10 cellular contexts compared by ENCODE assay signal in the genomic region with DNA sequence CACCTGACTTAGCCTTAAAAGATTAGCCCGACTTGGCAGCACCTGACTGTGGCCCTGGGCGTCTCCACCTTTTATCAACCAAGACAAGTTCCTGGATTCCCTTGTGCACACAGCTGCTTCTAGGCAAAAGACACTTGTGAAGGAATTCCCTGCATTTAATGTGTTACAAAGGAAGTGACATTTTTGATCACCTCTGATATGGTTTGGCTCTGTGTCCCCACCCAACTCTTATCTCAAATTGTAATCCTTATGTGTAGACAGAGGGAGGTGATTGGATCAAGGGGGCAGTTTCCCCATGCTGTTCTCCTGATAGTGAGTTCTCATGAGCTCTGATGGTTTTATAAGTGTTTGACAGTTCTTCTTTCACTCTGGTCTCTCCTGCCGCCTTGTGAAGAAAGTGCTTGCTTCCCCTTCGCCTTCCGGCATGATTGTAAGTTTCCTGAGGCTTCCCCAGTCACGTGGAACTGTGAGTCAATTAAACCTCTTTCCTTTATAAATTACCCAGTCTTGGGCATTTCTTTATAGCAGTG. TPM values are rescaled to one million over a fixed set of nuclear protein-coding genes. Genes with fewer than 3 reads are reported as not detected.
DNase-seq lines count a peak whose midpoint lies in the region; ATAC-seq, FAIRE-seq and TF ChIP-seq lines count a peak whose summit lies in the region.
"Had no signal": no experiment of that assay in that cellular context is flagged by ENCODE, and none has a peak within 500 bp of the region (broad histone marks: within the 10 kb centered on the region; RNA-seq: fewer than 3 reads in every experiment).

No MANE protein-coding gene starts in this region.

- peaks cover 24% of the 10 kb centered on the region; the same call in 1 of the 2 replicates for H3K79me2 ChIP-seq in OCI-LY7 (ENCODE audit: insufficient read depth, low read depth, low read length)
- H3K79me2 ChIP-seq in endothelial cell of umbilical vein (ENCODE audit: control insufficient read depth, insufficient read depth, low read length): peaks cover 16% of the 10 kb centered on the region

- CTCF ChIA-PET in OCI-LY7 (lab: Charles Lee; ENCODE audit: unreplicated experiment) (interaction anchor here (1.1 to 1.6 kb wide), 2 partner anchors 10 to 65 kb away, joined by 4 read pairs; no protein-coding TSS in a partner anchor), endothelial cell of umbilical vein (lab: Charles Lee) (interaction anchor here (0.7 to 3.2 kb wide), 12 partner anchors 9 to 270 kb away, joined by 3 to 15 read pairs (median 6); partner anchors contain the start of gene BOD1)

- H3K4me1 ChIP-seq in OCI-LY7 (ENCODE audit: insufficient read depth, low read length, poor library complexity, severe bottlenecking) (peaks cover 56% of the 10 kb centered on the region), endothelial cell of umbilical vein (ENCODE audit: control insufficient read depth, extremely low read depth, insufficient read depth, low read length) (peaks cover 25% of the 10 kb centered on the region)

- no peak for DNase-seq in activated T-cell treated with anti-CD3 and anti-CD28 coated beads, Interleukin-2, amount 50 U/mL, for 72 hours
- DNase-seq in activated T-cell treated with anti-CD3 and anti-CD28 coated beads for 4 hours (no peak), OCI-LY7 (ENCODE audit: low spot score) (no peak), endothelial cell of umbilical vein (ENCODE audit: low read depth, low spot score) (peak; percentile 71), MG63 (no peak), GM19238 (ENCODE audit: insufficient read length, low spot score) (no peak)
- peak; percentile 24 for DNase-seq in stimulated activated naive B cell treated with anti-CD40 and anti-IgM and Interleukin-4, amounts not matched to agents 10 μg/mL and 1 μg/mL and 100 μg/mL, for 72 hours
- DNase-seq in activated CD8-positive, alpha-beta memory T cell treated with anti-CD3 and anti-CD28 coated beads for 24 hours: no peak

- H3K4me3 ChIP-seq in OCI-LY7 (ENCODE audit: low read depth, low read length, poor library complexity, severe bottlenecking) (no peak overlapping the region), endothelial cell of umbilical vein (replicated peaks in 1 of 3; ENCODE audit: insufficient read depth in 1 of 3, low read depth in 1 of 3, low read length in 3 of 3) (no peak overlapping the region), MG63 (no peak overlapping the region)
- H3K4me3 ChIP-seq: tibial artery had no signal

- H2AFZ ChIP-seq in OCI-LY7 (ENCODE audit: low read length) (peak overlapping the region; percentile 11; the same call in 1 of the 2 replicates), endothelial cell of umbilical vein (ENCODE audit: low read depth, low read length) (peak overlapping the region; percentile 55)

- no peaks in the 10 kb centered on the region for H3K9me1 ChIP-seq in endothelial cell of umbilical vein (replicated peaks; ENCODE audit: control insufficient read depth, extremely low read depth, insufficient read depth, low read length)

- H3K9me3 Mint-ChIP-seq in activated T-cell treated with anti-CD3 and anti-CD28 coated beads, Interleukin-2, amount 50 U/mL, for 72 hours: peaks cover 9 to 13% of the 10 kb centered on the region in 2 donors
- peaks cover 4 to 6% of the 10 kb centered on the region in 2 donors for H3K9me3 Mint-ChIP-seq in stimulated activated naive B cell treated with anti-CD40 and anti-IgM and Interleukin-4, amounts not matched to agents 10 μg/mL and 1 μg/mL and 100 μg/mL, for 72 hours

- no peaks in the 10 kb centered on the region for H3K27me3 ChIP-seq in endothelial cell of umbilical vein (ENCODE audit: control insufficient read depth in 2 of 2, insufficient read depth in 2 of 2, low read length in 2 of 2)
- H3K27me3 ChIP-seq in MG63: no peaks in the 10 kb centered on the region
- H3K27me3 ChIP-seq: tibial artery had no signal

- H4K20me1 ChIP-seq in OCI-LY7 (ENCODE audit: insufficient read depth, low read length) (no peaks in the 10 kb centered on the region), endothelial cell of umbilical vein (replicated peaks; ENCODE audit: control insufficient read depth, extremely low read depth, insufficient read depth, low read length) (no peaks in the 10 kb centered on the region)

- peak overlapping the region; percentile 4 to 33 for H3K4me3 Mint-ChIP-seq in activated T-cell treated with anti-CD3 and anti-CD28 coated beads, Interleukin-2, amount 50 U/mL, for 72 hours
- peak overlapping the region; percentile 10 to 51 for H3K4me3 Mint-ChIP-seq in stimulated activated naive B cell treated with anti-CD40 and anti-IgM and Interleukin-4, amounts not matched to agents 10 μg/mL and 1 μg/mL and 100 μg/mL, for 72 hours

- no peak overlapping the region for H3K9ac ChIP-seq in endothelial cell of umbilical vein (replicated peaks; ENCODE audit: extremely low read depth, insufficient read depth, low read length)

- peak; percentile 97 for FAIRE-seq in endothelial cell of umbilical vein (lab: Jason Lieb, UNC)
- FAIRE-seq: islet of Langerhans had no signal

- H3K36me3 ChIP-seq in OCI-LY7 (ENCODE audit: insufficient read depth, low read length) (peaks cover under 1% of the 10 kb centered on the region), endothelial cell of umbilical vein (ENCODE audit: control insufficient read depth in 2 of 2, extremely low read depth in 1 of 2, insufficient read depth in 2 of 2, low read length in 2 of 2) (no peaks in the 10 kb centered on the region), MG63 (no peaks in the 10 kb centered on the region)
- H3K36me3 ChIP-seq: tibial artery had no signal

- H3K9me3 ChIP-seq in OCI-LY7 (ENCODE audit: low read length) (peaks cover 11% of the 10 kb centered on the region; the same call in 1 of the 2 replicates), endothelial cell of umbilical vein (replicated peaks; ENCODE audit: control insufficient read depth, insufficient read depth, low read length) (no peaks in the 10 kb centered on the region), MG63 (peaks cover 10% of the 10 kb centered on the region)
- H3K9me3 ChIP-seq: tibial artery had no signal

- BruUV-seq in OCI-LY7 (replicated peaks; lab: Mats Ljungman, UMichigan) (no TSS peak), endothelial cell of umbilical vein (replicated peaks; lab: Mats Ljungman, UMichigan) (no TSS peak)

- intact Hi-C loops in OCI-LY7 (cut with micrococcal nuclease; ENCODE audit: unreplicated experiment) (no loop called here), endothelial cell of umbilical vein (cut with micrococcal nuclease) (loop anchor here (1.0 kb wide), 1 partner anchor 266 kb away; no protein-coding TSS in a partner anchor)

- ATAC-seq in activated T-cell treated with anti-CD3 and anti-CD28 coated beads, Interleukin-2, amount 50 U/mL, for 72 hours (replicated peaks in 1 of 2): no peak
- ATAC-seq in stimulated activated naive B cell treated with anti-CD40 and anti-IgM and Interleukin-4, amounts not matched to agents 10 μg/mL and 1 μg/mL and 100 μg/mL, for 72 hours (replicated peaks): no peak

- H3K9me2 ChIP-seq in OCI-LY7 (ENCODE audit: insufficient read depth, low read length): no peaks in the 10 kb centered on the region

- H3K36me3 Mint-ChIP-seq in activated T-cell treated with anti-CD3 and anti-CD28 coated beads, Interleukin-2, amount 50 U/mL, for 72 hours (ENCODE audit: insufficient read depth in 2 of 2): peaks cover 3 to 10% of the 10 kb centered on the region in 2 donors
- H3K36me3 Mint-ChIP-seq in stimulated activated naive B cell treated with anti-CD40 and anti-IgM and Interleukin-4, amounts not matched to agents 10 μg/mL and 1 μg/mL and 100 μg/mL, for 72 hours: peaks cover 12 to 25% of the 10 kb centered on the region in 2 donors

- H3K27me3 Mint-ChIP-seq in activated T-cell treated with anti-CD3 and anti-CD28 coated beads, Interleukin-2, amount 50 U/mL, for 72 hours (ENCODE audit: low read depth): no peaks in the 10 kb centered on the region
- no peaks in the 10 kb centered on the region for H3K27me3 Mint-ChIP-seq in stimulated activated naive B cell treated with anti-CD40 and anti-IgM and Interleukin-4, amounts not matched to agents 10 μg/mL and 1 μg/mL and 100 μg/mL, for 72 hours

- TF ChIP-seq CTCF in OCI-LY7 (conservative IDR thresholded peaks at IDR 0.05; ENCODE audit: low read length): no peak
- no peak for TF ChIP-seq CTCF in endothelial cell of umbilical vein (IDR thresholded peaks at IDR 0.05; ENCODE audit: extremely low read depth in 1 of 2, insufficient read depth in 1 of 2, low read depth in 1 of 2, low read length in 2 of 2)

- no peak for TF ChIP-seq POLR2A in endothelial cell of umbilical vein (IDR thresholded peaks at IDR 0.05; ENCODE audit: low read depth, low read length)

- H3K4me1 Mint-ChIP-seq in activated T-cell treated with anti-CD3 and anti-CD28 coated beads, Interleukin-2, amount 50 U/mL, for 72 hours (ENCODE audit: low read depth): peaks cover 56% of the 10 kb centered on the region
- peaks cover 46 to 63% of the 10 kb centered on the region in 2 donors for H3K4me1 Mint-ChIP-seq in stimulated activated naive B cell treated with anti-CD40 and anti-IgM and Interleukin-4, amounts not matched to agents 10 μg/mL and 1 μg/mL and 100 μg/mL, for 72 hours

- dilution Hi-C loops in endothelial cell of umbilical vein (cut with MboI; ENCODE audit: extremely low pct_ligation_motif_present, low sequenced_read_pairs): no loop called here

- POLR2A ChIA-PET in OCI-LY7 (lab: Charles Lee): interaction anchor here (0.6 to 3.8 kb wide), 12 partner anchors 10 to 1308 kb away, joined by 3 to 27 read pairs (median 5); no protein-coding TSS in a partner anchor
- POLR2A ChIA-PET in endothelial cell of umbilical vein (lab: Charles Lee): no interaction called here

- no peak overlapping the region for H3K27ac ChIP-seq in OCI-LY7 (ENCODE audit: low read depth, low read length, poor library complexity, severe bottlenecking)
- H3K27ac ChIP-seq in endothelial cell of umbilical vein (ENCODE audit: insufficient read depth, low read depth, low read length): no peak overlapping the region
- H3K27ac ChIP-seq: tibial artery had no signal

- H3K4me2 ChIP-seq in OCI-LY7 (ENCODE audit: low read length) (0 out of 2 replicates have a peak overlapping the region, but pooled peaks have one; percentile 51), endothelial cell of umbilical vein (ENCODE audit: insufficient read depth, low read length) (no peak overlapping the region)

- no peak overlapping the region for H3K27ac Mint-ChIP-seq in activated T-cell treated with anti-CD3 and anti-CD28 coated beads, Interleukin-2, amount 50 U/mL, for 72 hours
- peak overlapping the region; percentile 82 for H3K27ac Mint-ChIP-seq in stimulated activated naive B cell treated with anti-CD40 and anti-IgM and Interleukin-4, amounts not matched to agents 10 μg/mL and 1 μg/mL and 100 μg/mL, for 72 hours

RNA-seq across cellular contexts. Expression of gene CPEB4, which starts 2.6 kb away (rescaled TPM):
- 10 to 100 TPM; 14.4 to 19.0 TPM for total RNA-seq in activated T-cell treated with anti-CD3 and anti-CD28 coated beads, Interleukin-2, amount 50 U/mL, for 72 hours
- total RNA-seq in OCI-LY7 (2014; rRNA removed; shearing (Covaris generic)): 11.8 and 12.6 TPM in 2 replicates
- total RNA-seq in OCI-LY7 (2022) (21.5 and 31.8 TPM in 2 replicates), endothelial cell of umbilical vein (16.4 and 18.1 TPM in 2 replicates)
- polyA plus RNA-seq in endothelial cell of umbilical vein: 9.3 and 11.3 TPM in 2 replicates
- polyA plus RNA-seq in endothelial cell of umbilical vein (2011; cell fraction: cytosol; rRNA removed): 8.6 and 9.1 TPM in 2 replicates
- 29.6 and 34.4 TPM in 2 replicates for polyA plus RNA-seq in endothelial cell of umbilical vein (2011; cell fraction: nucleus; rRNA removed)
- 9.3 and 12.7 TPM in 2 replicates for polyA plus RNA-seq in endothelial cell of umbilical vein (2012)
- polyA minus RNA-seq in endothelial cell of umbilical vein: 60.1 and 64.9 TPM in 2 replicates
- polyA minus RNA-seq in endothelial cell of umbilical vein (2011; cell fraction: cytosol; rRNA and poly(A)+ RNA removed): 55.8 TPM
- 87.8 and 98.1 TPM in 2 replicates for polyA minus RNA-seq in endothelial cell of umbilical vein (2011; cell fraction: nucleus; rRNA and poly(A)+ RNA removed)
- total RNA-seq in MG63 (2014; rRNA removed; shearing (Covaris generic); ENCODE audit: low replicate concordance): 2.4 and 3.6 TPM in 2 replicates

Comparison
In these comparisons a context has a peak if more than half of its experiments do, and no peak if none do; other contexts are left out.
1. DNase-seq: peak in endothelial cell of umbilical vein (single experiment) and stimulated activated naive B cell treated with anti-CD40 and anti-IgM and Interleukin-4, amounts not matched to agents 10 μg/mL and 1 μg/mL and 100 μg/mL, for 72 hours (single experiment); none in activated T-cell treated with anti-CD3 and anti-CD28 coated beads, Interleukin-2, amount 50 U/mL, for 72 hours (0 of 2), activated T-cell treated with anti-CD3 and anti-CD28 coated beads for 4 hours (single experiment), OCI-LY7 (single experiment), activated CD8-positive, alpha-beta memory T cell treated with anti-CD3 and anti-CD28 coated beads for 24 hours (single experiment), MG63 (single experiment) and GM19238 (single experiment).